In the genomic region with DNA sequence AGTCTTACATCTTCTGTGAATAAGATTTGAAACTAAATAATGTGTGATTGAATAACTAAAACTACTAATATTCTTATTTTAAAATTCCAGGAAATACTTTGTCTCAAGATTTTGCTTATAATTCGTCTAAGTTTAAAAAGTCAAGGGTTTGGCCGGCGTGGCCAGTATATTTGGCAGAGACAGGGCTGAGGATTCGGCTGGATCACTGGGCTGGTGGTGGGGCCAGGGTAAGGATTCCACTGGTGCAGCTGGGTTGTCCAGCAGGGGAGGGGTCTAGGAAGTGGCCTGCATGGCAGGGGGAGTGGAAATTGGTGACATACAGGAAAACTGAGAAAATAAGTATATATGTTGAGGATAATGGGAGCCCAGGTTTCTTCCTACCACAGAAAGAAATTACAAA, we compare ENCODE assay signal across 17 cellular contexts.
A peak's percentile ranks its signal among the peaks of the same experiment; 100 is the strongest.
DNase-seq lines count a peak whose midpoint lies in the region; ATAC-seq, FAIRE-seq and TF ChIP-seq lines count a peak whose summit lies in the region.
"Had no signal": no experiment of that assay in that cellular context is flagged by ENCODE, and none has a peak within 500 bp of the region (broad histone marks: within the 10 kb centered on the region; RNA-seq: fewer than 3 reads in every experiment).

No MANE protein-coding gene starts in this region.

- peak overlapping the region; percentile 9 for H3K4me3 Mint-ChIP-seq in chondrocyte (ENCODE audit: unreplicated experiment)
- H3K4me3 Mint-ChIP-seq: CD14-positive monocyte; CD8-positive, alpha-beta T cell; H9 had no signal

- no peak overlapping the region for H3K4me2 ChIP-seq in SK-N-SH

- peak overlapping the region; percentile 49 for H3K27ac Mint-ChIP-seq in chondrocyte (ENCODE audit: unreplicated experiment)
- H3K27ac Mint-ChIP-seq: CD14-positive monocyte; CD8-positive, alpha-beta T cell; H9 had no signal

- H3F3A ChIP-seq in SK-N-SH (replicated peaks; ENCODE audit: insufficient read depth): peaks cover 26% of the 10 kb centered on the region

- peaks cover 46% of the 10 kb centered on the region for H3K4me1 Mint-ChIP-seq in chondrocyte (ENCODE audit: low read depth)
- H3K4me1 Mint-ChIP-seq: H9 had no signal

- H3K36me3 Mint-ChIP-seq in chondrocyte (ENCODE audit: low read depth): no peaks in the 10 kb centered on the region
- H3K36me3 Mint-ChIP-seq: CD14-positive monocyte; CD8-positive, alpha-beta T cell had no signal

- no peaks in the 10 kb centered on the region for H3K79me2 ChIP-seq in SK-N-SH (ENCODE audit: insufficient read depth)

- 93% methylated on average over 4 of the region's 4 CpGs for WGBS in SK-N-SH (ENCODE audit: low lambda C conversion rate)
- WGBS in pancreas, 2 donors: 92 to 93% methylated on average over 4 of the region's 4 CpGs
- 2 to 4% methylated on average over 4 of the region's 4 CpGs for WGBS in aorta, 2 donors

- no peak overlapping the region for H3K9ac ChIP-seq in SK-N-SH

- peaks cover 2% of the 10 kb centered on the region for H3K9me3 Mint-ChIP-seq in chondrocyte (ENCODE audit: low read depth)
- H3K9me3 Mint-ChIP-seq: CD8-positive, alpha-beta T cell; H9 had no signal

- intact Hi-C loops in pancreas (cut with DNase I): no loop called here
- intact Hi-C loops in aorta (cut with DNase I): no loop called here

- H3K27ac ChIP-seq in SK-N-SH (ENCODE audit: low read depth in 2 of 2, low read length in 1 of 2) (peak overlapping the region; percentile 73 to 79; a peak in 2 of 4 replicates), pancreas (no peak overlapping the region), aorta (ENCODE audit: low read depth in 1 of 2, low read length in 2 of 2) (peak overlapping the region; percentile 2 to 22), foreskin keratinocyte (no peak overlapping the region)
- H3K27ac ChIP-seq: 22Rv1 had no signal

- no peak for TF ChIP-seq CTCF in SK-N-SH (IDR thresholded peaks at IDR 0.05)
- no peak for TF ChIP-seq CTCF in chondrocyte (IDR thresholded peaks at IDR 0.05)
- no peak for TF ChIP-seq CTCF in pancreas (IDR thresholded peaks at IDR 0.05)
- TF ChIP-seq CTCF in foreskin keratinocyte (conservative IDR thresholded peaks at IDR 0.05): no peak

- CTCF ChIA-PET in SK-N-SH (lab: Yijun Ruan, JAX): interaction anchor here (1.1 to 2.9 kb wide), 5 partner anchors 18 to 75 kb away, joined by 3 to 15 read pairs (median 4); a partner anchor contains a TSS

- ATAC-seq in SK-N-SH treated with all-trans-retinoic acid at 6 μM for 48 hours (no peak), pancreas (no peak), aorta (ENCODE audit: low FRiP score) (no peak), foreskin keratinocyte (no peak)
- ATAC-seq: CD8-positive, alpha-beta T cell had no signal

- H3K27me3 ChIP-seq in SK-N-SH (ENCODE audit: insufficient read depth) (no peaks in the 10 kb centered on the region), pancreas (no peaks in the 10 kb centered on the region), aorta (ENCODE audit: control insufficient read depth in 1 of 2, insufficient read depth in 2 of 2, low read length in 1 of 2) (no peaks in the 10 kb centered on the region), foreskin keratinocyte (no peaks in the 10 kb centered on the region)

- no peak overlapping the region for H3K4me3 ChIP-seq in SK-N-SH (ENCODE audit: low read depth in 2 of 2, low read length in 1 of 2)
- H3K4me3 ChIP-seq in pancreas: no peak overlapping the region
- H3K4me3 ChIP-seq in aorta (ENCODE audit: low read length in 2 of 2): no peak overlapping the region

- POLR2A ChIA-PET in SK-N-SH (lab: Yijun Ruan, JAX): no interaction called here

- no peak for TF ChIP-seq RAD21 in SK-N-SH (IDR thresholded peaks at IDR 0.05; ENCODE audit: low read length)

- no peak overlapping the region for H2AFZ ChIP-seq in SK-N-SH (ENCODE audit: low read depth)

- H3K9me3 ChIP-seq in SK-N-SH (no peaks in the 10 kb centered on the region), pancreas (no peaks in the 10 kb centered on the region), aorta (ENCODE audit: control insufficient read depth, low read length) (no peaks in the 10 kb centered on the region)

- no peaks in the 10 kb centered on the region for H3K9me2 ChIP-seq in SK-N-SH

- TF ChIP-seq EP300 in SK-N-SH (IDR thresholded peaks at IDR 0.05; ENCODE audit: borderline replicate concordance in 1 of 2, low read depth in 1 of 2, low read length in 1 of 2): no peak

- H3K36me3 ChIP-seq in SK-N-SH (replicated peaks in 1 of 2; ENCODE audit: control insufficient read depth in 1 of 2, insufficient read depth in 2 of 2, low read length in 1 of 2): no peaks in the 10 kb centered on the region
- H3K36me3 ChIP-seq in pancreas: no peaks in the 10 kb centered on the region
- H3K36me3 ChIP-seq in aorta (ENCODE audit: control insufficient read depth in 1 of 2, insufficient read depth in 2 of 2, low read length in 1 of 2): no peaks in the 10 kb centered on the region

- no peaks in the 10 kb centered on the region for H4K20me1 ChIP-seq in SK-N-SH (ENCODE audit: insufficient read depth)

- no peaks in the 10 kb centered on the region for H3K27me3 Mint-ChIP-seq in chondrocyte (ENCODE audit: low read depth)

- DNase-seq in SK-N-SH (no peak), chondrocyte (ENCODE audit: low spot score) (no peak), pancreas (no peak), aorta (peak in 1 of 2 donors; percentile 66), NCI-H526 treated with DMSO at 0.1 percent for 48 hours (lab: John Stamatoyannopoulos, UW) (no peak), foreskin keratinocyte (no peak)
- DNase-seq: CD8-positive, alpha-beta T cell; COR-L47; DND-41; GDM1; GOT3; H9 had no signal

- FAIRE-seq in pancreas (lab: Jason Lieb, UNC): peak; percentile 26
- FAIRE-seq: GM12892, GM19239 had no signal

- H3K4me1 ChIP-seq in SK-N-SH (ENCODE audit: control insufficient read depth in 1 of 2, insufficient read depth in 2 of 2, low read depth in 1 of 2, low read length in 1 of 2): peaks cover 0 to 44% of the 10 kb centered on the region in 2 experiments; a peak in 3 of 4 replicates
- H3K4me1 ChIP-seq in pancreas: no peaks in the 10 kb centered on the region
- H3K4me1 ChIP-seq in aorta (ENCODE audit: control insufficient read depth in 1 of 2, insufficient read depth in 2 of 2, low read length in 2 of 2): peaks cover 1 to 17% of the 10 kb centered on the region in 2 donors
- peaks cover 27% of the 10 kb centered on the region for H3K4me1 ChIP-seq in foreskin keratinocyte

TF ChIP-seq in SK-N-SH, 30 proteins besides CTCF, POLR2A, EP300 and RAD21:
- no peak for TF ChIP-seq FOXJ3 (CRISPR knock-in tag; IDR thresholded peaks at IDR 0.05)
- TF ChIP-seq TAF1 (IDR thresholded peaks at IDR 0.05; ENCODE audit: borderline replicate concordance, low read depth, low read length): no peak
- no peak for TF ChIP-seq TEAD4 (IDR thresholded peaks at IDR 0.05; ENCODE audit: borderline replicate concordance, insufficient read depth)

TF ChIP-seq in SK-N-SH treated with all-trans-retinoic acid at 6 μM for 48 hours, 23 proteins besides CTCF, POLR2A, EP300 and RAD21 (continues in another document):
- TF ChIP-seq ZNF8 (CRISPR knock-in tag; IDR thresholded peaks at IDR 0.05) (no peak), GLIS3 (CRISPR knock-in tag; IDR thresholded peaks at IDR 0.05) (no peak), ZNF565 (CRISPR knock-in tag; conservative IDR thresholded peaks at IDR 0.05; ENCODE audit: low read depth) (no peak), ISL1 (CRISPR knock-in tag; IDR thresholded peaks at IDR 0.05) (no peak), ZC3H10 (CRISPR knock-in tag; IDR thresholded peaks at IDR 0.05) (no peak)
- TF ChIP-seq, protein P1, sequence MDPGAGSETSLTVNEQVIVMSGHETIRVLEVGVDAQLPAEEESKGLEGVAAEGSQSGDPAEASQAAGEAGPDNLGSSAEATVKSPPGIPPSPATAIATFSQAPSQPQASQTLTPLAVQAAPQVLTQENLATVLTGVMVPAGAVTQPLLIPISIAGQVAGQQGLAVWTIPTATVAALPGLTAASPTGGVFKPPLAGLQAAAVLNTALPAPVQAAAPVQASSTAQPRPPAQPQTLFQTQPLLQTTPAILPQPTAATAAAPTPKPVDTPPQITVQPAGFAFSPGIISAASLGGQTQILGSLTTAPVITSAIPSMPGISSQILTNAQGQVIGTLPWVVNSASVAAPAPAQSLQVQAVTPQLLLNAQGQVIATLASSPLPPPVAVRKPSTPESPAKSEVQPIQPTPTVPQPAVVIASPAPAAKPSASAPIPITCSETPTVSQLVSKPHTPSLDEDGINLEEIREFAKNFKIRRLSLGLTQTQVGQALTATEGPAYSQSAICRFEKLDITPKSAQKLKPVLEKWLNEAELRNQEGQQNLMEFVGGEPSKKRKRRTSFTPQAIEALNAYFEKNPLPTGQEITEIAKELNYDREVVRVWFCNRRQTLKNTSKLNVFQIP (CRISPR knock-in tag; IDR thresholded peaks at IDR 0.05; ENCODE audit: borderline replicate concordance, low read depth): no peak
- TF ChIP-seq, protein P2, sequence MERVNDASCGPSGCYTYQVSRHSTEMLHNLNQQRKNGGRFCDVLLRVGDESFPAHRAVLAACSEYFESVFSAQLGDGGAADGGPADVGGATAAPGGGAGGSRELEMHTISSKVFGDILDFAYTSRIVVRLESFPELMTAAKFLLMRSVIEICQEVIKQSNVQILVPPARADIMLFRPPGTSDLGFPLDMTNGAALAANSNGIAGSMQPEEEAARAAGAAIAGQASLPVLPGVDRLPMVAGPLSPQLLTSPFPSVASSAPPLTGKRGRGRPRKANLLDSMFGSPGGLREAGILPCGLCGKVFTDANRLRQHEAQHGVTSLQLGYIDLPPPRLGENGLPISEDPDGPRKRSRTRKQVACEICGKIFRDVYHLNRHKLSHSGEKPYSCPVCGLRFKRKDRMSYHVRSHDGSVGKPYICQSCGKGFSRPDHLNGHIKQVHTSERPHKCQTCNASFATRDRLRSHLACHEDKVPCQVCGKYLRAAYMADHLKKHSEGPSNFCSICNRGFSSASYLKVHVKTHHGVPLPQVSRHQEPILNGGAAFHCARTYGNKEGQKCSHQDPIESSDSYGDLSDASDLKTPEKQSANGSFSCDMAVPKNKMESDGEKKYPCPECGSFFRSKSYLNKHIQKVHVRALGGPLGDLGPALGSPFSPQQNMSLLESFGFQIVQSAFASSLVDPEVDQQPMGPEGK (CRISPR knock-in tag; IDR thresholded peaks at IDR 0.05; ENCODE audit: borderline replicate concordance): no peak

Comparison
In these comparisons a context has a peak if more than half of its experiments do, and no peak if none do; other contexts are left out.
1. H3K27ac ChIP-seq: peak in SK-N-SH (2 of 2) and aorta (2 of 2); none in pancreas (0 of 4) and foreskin keratinocyte (single experiment).